In the genomic region with DNA sequence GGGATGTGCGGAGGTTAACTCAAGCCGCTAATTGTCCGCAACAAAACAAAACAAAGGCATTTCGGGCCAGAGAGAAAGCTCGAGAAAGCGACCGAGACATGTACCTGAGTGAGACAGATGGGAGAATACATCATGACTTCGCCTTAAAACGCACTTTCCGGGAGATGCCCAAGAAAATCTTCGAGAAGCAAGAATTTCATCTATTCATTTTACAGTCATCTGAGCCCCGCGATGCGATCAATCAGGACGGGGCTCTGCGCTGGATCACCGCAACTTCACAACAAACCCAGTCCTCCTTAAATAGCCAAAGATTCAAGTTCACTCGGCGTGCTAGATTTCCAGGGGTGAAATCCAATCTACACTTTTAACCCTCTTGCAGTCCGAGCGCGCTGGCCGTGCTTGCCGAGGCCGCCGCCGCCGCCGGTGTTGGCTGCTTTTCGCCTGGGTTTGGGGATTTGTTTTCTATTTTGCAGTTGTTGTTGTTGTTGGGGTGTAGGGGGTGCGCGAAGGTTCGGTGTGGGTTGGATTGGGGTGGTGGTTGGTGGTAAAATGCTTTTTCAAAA, we compare ENCODE assay signal across 8 cellular contexts. TPM values are rescaled to one million over a fixed set of nuclear protein-coding genes. Genes with fewer than 3 reads are reported as not detected.
A peak's percentile ranks its signal among the peaks of the same experiment; 100 is the strongest.
DNase-seq lines count a peak whose midpoint lies in the region; ATAC-seq lines count a peak whose summit lies in the region.

No MANE protein-coding gene starts in this region.

- DNase-seq in COR-L47 (lab: John Stamatoyannopoulos, UW) = peak; percentile 25
- DNase-seq in M059J (ENCODE audit: low read depth) = peak; percentile 53
- peak; percentile 3 for DNase-seq in amniotic stem cell (lab: John Stamatoyannopoulos, UW)

- H3K4me3 ChIP-seq in iPS-15b (ENCODE audit: low read depth, low read length) (peak overlapping the region; percentile 67), skeletal muscle satellite cell (ENCODE audit: low read length) (peak overlapping the region; percentile 95)

- ATAC-seq in HG03095 (IDR thresholded peaks at IDR 0.05; ENCODE audit: unreplicated experiment) (no peak), GM21423 (IDR thresholded peaks at IDR 0.05; ENCODE audit: unreplicated experiment) (no peak), HG02588 (IDR thresholded peaks at IDR 0.05; ENCODE audit: unreplicated experiment) (no peak)

- H3K36me3 ChIP-seq in iPS-15b (ENCODE audit: control insufficient read depth, insufficient read depth, low read length) (no peaks in the 10 kb centered on the region), skeletal muscle satellite cell (ENCODE audit: insufficient read depth, low read length) (no peaks in the 10 kb centered on the region)

- H3K9ac ChIP-seq in iPS-15b (ENCODE audit: low read depth, low read length) (no peak overlapping the region), skeletal muscle satellite cell (ENCODE audit: low read depth, low read length) (peak overlapping the region; percentile 89)

- H3K9me3 ChIP-seq in iPS-15b (ENCODE audit: control insufficient read depth, insufficient read depth, low read length) (no peaks in the 10 kb centered on the region), skeletal muscle satellite cell (replicated peaks; ENCODE audit: low read length) (no peaks in the 10 kb centered on the region)

- H3K4me2 ChIP-seq in skeletal muscle satellite cell (ENCODE audit: low read length) = peak overlapping the region; percentile 88

- H3K4me1 ChIP-seq in iPS-15b (ENCODE audit: control insufficient read depth, insufficient read depth, low read length) = peaks cover 3% of the 10 kb centered on the region
- peaks cover 30% of the 10 kb centered on the region for H3K4me1 ChIP-seq in skeletal muscle satellite cell (ENCODE audit: control insufficient read depth, insufficient read depth, low read length)

- H3K27me3 ChIP-seq in iPS-15b (ENCODE audit: control insufficient read depth, insufficient read depth, low read length) (peaks cover 49% of the 10 kb centered on the region), skeletal muscle satellite cell (ENCODE audit: control insufficient read depth, insufficient read depth, low read length) (peaks cover 4% of the 10 kb centered on the region)

RNA-seq across cellular contexts. Expression of gene NFIB, which starts 0.5 kb away (rescaled TPM):
- total RNA-seq in M059J (2014; rRNA removed; shearing (Covaris generic)) = 2.5 and 4.1 TPM in 2 replicates
- 37.1 and 39.5 TPM in 2 replicates for total RNA-seq in skeletal muscle satellite cell (2012; rRNA removed)

Comparison
In these comparisons a context has a peak if more than half of its experiments do, and no peak if none do; other contexts are left out.
1. DNase-seq: peak in every context shown above with its lines; median percentile 53 in M059J; 25 in COR-L47; 3 in amniotic stem cell.